1 cellular context compared by ENCODE assay signal in the genomic region with DNA sequence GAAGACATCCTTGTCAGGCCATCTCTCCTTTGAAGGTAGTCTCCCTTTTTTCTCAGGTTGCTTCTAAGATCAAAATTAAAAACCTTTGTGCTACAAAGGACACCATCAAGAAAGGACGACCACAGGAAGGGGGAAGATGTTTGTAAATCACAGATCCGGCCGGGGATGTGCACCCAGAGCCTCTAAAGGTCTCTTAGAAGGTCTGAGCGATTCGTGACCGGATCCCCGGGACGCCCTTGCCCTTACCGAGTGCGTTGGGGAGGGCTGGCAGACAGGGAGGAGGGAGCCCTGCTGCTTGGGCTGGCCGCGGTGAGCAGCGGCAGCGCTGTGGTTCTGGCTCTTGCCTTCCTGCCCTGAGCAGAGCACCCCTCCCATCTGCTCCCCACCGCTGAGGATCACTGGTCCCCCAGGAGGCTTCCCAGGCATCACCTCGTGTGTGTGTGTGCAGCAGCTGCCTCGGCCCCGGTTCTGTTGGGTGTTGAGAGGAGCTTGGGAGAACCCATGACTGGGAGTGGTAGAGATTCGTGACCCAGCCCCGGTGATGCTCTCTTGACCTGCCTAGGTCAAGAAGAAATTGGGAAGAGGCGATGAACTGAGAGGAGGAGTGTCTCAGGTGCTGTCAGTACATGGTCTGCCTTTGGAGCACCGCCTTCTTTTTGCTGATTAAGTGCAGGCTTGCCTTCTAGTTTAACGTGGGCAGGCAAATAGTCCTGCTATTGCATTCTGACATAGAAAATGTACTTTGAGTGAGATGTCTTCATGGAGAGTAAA.
TF ChIP-seq lines count a peak whose summit lies in the region.

No MANE protein-coding gene starts in this region.

TF ChIP-seq in K562, 482 proteins besides CTCF, POLR2A, EP300 and RAD21:
- 0 out of 2 replicates have a peak, but pooled peaks have one; percentile 20 for TF ChIP-seq ZNF263 (CRISPR knock-in tag; IDR thresholded peaks at IDR 0.05; ENCODE audit: borderline replicate concordance)
- TF ChIP-seq, protein P1, sequence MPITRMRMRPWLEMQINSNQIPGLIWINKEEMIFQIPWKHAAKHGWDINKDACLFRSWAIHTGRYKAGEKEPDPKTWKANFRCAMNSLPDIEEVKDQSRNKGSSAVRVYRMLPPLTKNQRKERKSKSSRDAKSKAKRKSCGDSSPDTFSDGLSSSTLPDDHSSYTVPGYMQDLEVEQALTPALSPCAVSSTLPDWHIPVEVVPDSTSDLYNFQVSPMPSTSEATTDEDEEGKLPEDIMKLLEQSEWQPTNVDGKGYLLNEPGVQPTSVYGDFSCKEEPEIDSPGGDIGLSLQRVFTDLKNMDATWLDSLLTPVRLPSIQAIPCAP (CRISPR knock-in tag; IDR thresholded peaks at IDR 0.05; ENCODE audit: borderline replicate concordance) = no peak
TF ChIP-seq in K562: peak in this region for 1.
